6 cellular contexts compared by ENCODE assay signal in the genomic region with DNA sequence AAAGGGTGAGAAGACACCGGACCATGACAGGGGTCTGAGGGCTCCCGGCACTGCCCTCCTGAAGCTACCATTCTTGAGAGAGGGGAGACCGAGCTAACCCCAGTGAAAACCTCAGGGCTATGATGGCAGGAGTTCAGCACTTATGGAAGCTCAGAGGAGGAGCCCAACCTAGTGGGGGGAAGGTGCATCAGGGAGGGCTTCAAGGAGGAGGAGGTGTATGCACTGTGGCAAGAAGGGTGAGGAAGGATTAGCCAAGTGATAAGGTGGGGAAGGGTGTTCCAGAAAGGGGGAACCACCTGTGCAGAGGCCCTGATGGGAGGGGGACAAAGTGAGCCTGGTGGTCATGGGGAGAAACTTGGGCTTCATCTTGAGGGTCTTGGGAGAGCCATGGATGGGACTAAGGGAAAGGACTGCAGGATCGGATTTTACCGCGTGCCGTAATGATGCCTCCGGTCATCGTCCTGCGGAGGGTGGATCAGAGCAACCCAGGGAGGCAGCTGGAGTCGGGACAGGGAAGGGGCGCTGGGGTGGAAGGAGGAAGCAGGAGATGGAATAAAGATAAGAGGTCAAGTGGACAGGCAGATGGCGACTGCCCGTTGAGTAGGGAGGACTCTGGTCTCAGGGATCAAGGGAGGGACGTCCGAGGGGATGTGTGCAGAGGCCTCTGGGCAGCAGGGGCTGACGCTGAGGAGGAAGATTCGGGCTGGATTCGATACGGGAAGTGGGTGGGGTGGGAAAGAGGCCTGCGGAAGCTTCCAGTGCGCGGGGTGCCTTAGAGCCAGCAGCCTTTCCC. TPM values are rescaled to one million over a fixed set of nuclear protein-coding genes. Genes with fewer than 3 reads are reported as not detected.
DNase-seq lines count a peak whose midpoint lies in the region; ATAC-seq and TF ChIP-seq lines count a peak whose summit lies in the region.

No MANE protein-coding gene starts in this region.

- no peaks in the 10 kb centered on the region for H3K36me3 ChIP-seq in right atrium auricular region
- H3K36me3 ChIP-seq in upper lobe of left lung, result no peaks in the 10 kb centered on the region

- H3K4me3 ChIP-seq in right atrium auricular region (peak overlapping the region; percentile 43 to 64), upper lobe of left lung (peak overlapping the region; percentile 42 to 78 (median 66))

- H3K4me1 ChIP-seq in right atrium auricular region (peaks cover 0 to 21% of the 10 kb centered on the region in 2 donors), upper lobe of left lung (peaks cover 18 to 22% (median 21%) of the 10 kb centered on the region in 4 donors)

- TF ChIP-seq POLR2A in upper lobe of left lung (IDR thresholded peaks at IDR 0.05), result no peak

- H3K27me3 ChIP-seq in right atrium auricular region, result no peaks in the 10 kb centered on the region
- H3K27me3 ChIP-seq in upper lobe of left lung, result peaks cover 0 to 13% (median 1%) of the 10 kb centered on the region in 4 donors

- intact Hi-C loops in activated naive CD4-positive, alpha-beta T cell treated with anti-CD3 and anti-CD28 coated beads for 36 hours (cut with micrococcal nuclease), result loop anchor here (2.0 kb wide), 1 partner anchor 24 kb away; no protein-coding TSS in a partner anchor

- no peak for DNase-seq in activated naive CD4-positive, alpha-beta T cell treated with anti-CD3 and anti-CD28 coated beads for 36 hours
- no peak for DNase-seq in activated naive CD4-positive, alpha-beta T cell treated with Interleukin-2 at 50 U/mL for 16 hours
- no peak for DNase-seq in right atrium auricular region (ENCODE audit: low spot score)
- DNase-seq in upper lobe of left lung, result peak in 1 of 2 donors; percentile 37
- DNase-seq in iPS-NIHi7 (ENCODE audit: extremely low spot score), result no peak

- peak overlapping the region; percentile 78 for H3K4me3 Mint-ChIP-seq in activated naive CD4-positive, alpha-beta T cell treated with anti-CD3 and anti-CD28 coated beads for 36 hours

- no peaks in the 10 kb centered on the region for H3K9me3 Mint-ChIP-seq in activated naive CD4-positive, alpha-beta T cell treated with anti-CD3 and anti-CD28 coated beads for 36 hours

- H3K9me3 ChIP-seq in right atrium auricular region (no peaks in the 10 kb centered on the region), upper lobe of left lung (no peaks in the 10 kb centered on the region)

- TF ChIP-seq CTCF in right atrium auricular region (IDR thresholded peaks at IDR 0.05) (no peak), upper lobe of left lung (IDR thresholded peaks at IDR 0.05) (no peak)

- H3K27ac Mint-ChIP-seq in activated naive CD4-positive, alpha-beta T cell treated with anti-CD3 and anti-CD28 coated beads for 36 hours, result no peak overlapping the region

- no peak for TF ChIP-seq EP300 in upper lobe of left lung (IDR thresholded peaks at IDR 0.05)

- H3K27me3 Mint-ChIP-seq in activated naive CD4-positive, alpha-beta T cell treated with anti-CD3 and anti-CD28 coated beads for 36 hours (ENCODE audit: low read depth), result peaks cover 27% of the 10 kb centered on the region

- 17 to 21% methylated on average over 23 of the region's 23 CpGs for WGBS in upper lobe of left lung, 2 donors

- no peaks in the 10 kb centered on the region for H3K36me3 Mint-ChIP-seq in activated naive CD4-positive, alpha-beta T cell treated with anti-CD3 and anti-CD28 coated beads for 36 hours (ENCODE audit: low read depth)

- ATAC-seq in upper lobe of left lung (ENCODE audit: low FRiP score in 2 of 2), result peak in 1 of 2 donors; percentile 16
- ATAC-seq in HG03095 (IDR thresholded peaks at IDR 0.05; ENCODE audit: unreplicated experiment), result no peak

- H3K4me1 Mint-ChIP-seq in activated naive CD4-positive, alpha-beta T cell treated with anti-CD3 and anti-CD28 coated beads for 36 hours (ENCODE audit: low read depth), result peaks cover 10% of the 10 kb centered on the region

- CTCF ChIA-PET in activated naive CD4-positive, alpha-beta T cell treated with anti-CD3 and anti-CD28 coated beads for 36 hours (lab: Charles Lee), result interaction anchor here (0.6 to 1.0 kb wide), 2 partner anchors 104 to 117 kb away, joined by 4 to 5 read pairs; no protein-coding TSS in a partner anchor

- no peak overlapping the region for H3K27ac ChIP-seq in right atrium auricular region
- H3K27ac ChIP-seq in upper lobe of left lung, result peak overlapping the region in 1 of 4 donors; percentile 58

RNA-seq across cellular contexts. Expression of a gene that starts 13.3 kb away (rescaled TPM):
- 100 to 1,000 TPM; 194 to 204 TPM for total RNA-seq in activated naive CD4-positive, alpha-beta T cell treated with anti-CD3 and anti-CD28 coated beads for 36 hours
- total RNA-seq in right atrium auricular region (100 to 1,000 TPM; 403 to 603 TPM), upper lobe of left lung (100 to 1,000 TPM in 4 of 6 donors, 10 to 100 TPM in 2; 66.0 to 213 (median 121) TPM)

RNA-seq across cellular contexts. Expression of a gene that starts 25.4 kb away (rescaled TPM):
- 1 to 10 TPM; 2.5 to 2.7 TPM for total RNA-seq in activated naive CD4-positive, alpha-beta T cell treated with anti-CD3 and anti-CD28 coated beads for 36 hours
- total RNA-seq in right atrium auricular region (1 to 10 TPM in 1 of 2 donors, under 1 TPM in 1; 0.22 to 2.7 TPM), upper lobe of left lung (10 to 100 TPM in 3 of 6 donors, 1 to 10 TPM in 3; 4.4 to 48.2 (median 10.5) TPM)

RNA-seq across cellular contexts. Expression of a gene that starts 26.8 kb away (rescaled TPM):
- total RNA-seq in activated naive CD4-positive, alpha-beta T cell treated with anti-CD3 and anti-CD28 coated beads for 36 hours, result under 1 TPM; 0.26 to 0.40 TPM
- total RNA-seq in right atrium auricular region (1 to 10 TPM in 1 of 2 donors, under 1 TPM in 1; 0.37 to 1.3 TPM), upper lobe of left lung (1 to 10 TPM in 3 of 6 donors, under 1 TPM in 3; 0.44 to 8.4 (median 0.95) TPM)

RNA-seq across cellular contexts. Expression of a gene that starts 27.5 kb away (rescaled TPM):
- 1 to 10 TPM; 1.6 to 1.7 TPM for total RNA-seq in activated naive CD4-positive, alpha-beta T cell treated with anti-CD3 and anti-CD28 coated beads for 36 hours
- total RNA-seq in right atrium auricular region, result under 1 TPM; 0.56 to 0.67 TPM
- 1 to 10 TPM in 3 of 6 donors, under 1 TPM in 3; 0.11 to 2.1 (median 0.85) TPM for total RNA-seq in upper lobe of left lung

RNA-seq across cellular contexts. Expression of a gene that starts 41.4 kb away (rescaled TPM):
- total RNA-seq in activated naive CD4-positive, alpha-beta T cell treated with anti-CD3 and anti-CD28 coated beads for 36 hours, result 1 to 10 TPM; 4.7 to 5.8 TPM
- total RNA-seq in right atrium auricular region (1 to 10 TPM; 1.3 to 3.8 TPM), upper lobe of left lung (10 to 100 TPM in 4 of 6 donors, 1 to 10 TPM in 2; 6.8 to 22.0 (median 12.0) TPM)
